15 cellular contexts compared by ENCODE assay signal in the genomic region with DNA sequence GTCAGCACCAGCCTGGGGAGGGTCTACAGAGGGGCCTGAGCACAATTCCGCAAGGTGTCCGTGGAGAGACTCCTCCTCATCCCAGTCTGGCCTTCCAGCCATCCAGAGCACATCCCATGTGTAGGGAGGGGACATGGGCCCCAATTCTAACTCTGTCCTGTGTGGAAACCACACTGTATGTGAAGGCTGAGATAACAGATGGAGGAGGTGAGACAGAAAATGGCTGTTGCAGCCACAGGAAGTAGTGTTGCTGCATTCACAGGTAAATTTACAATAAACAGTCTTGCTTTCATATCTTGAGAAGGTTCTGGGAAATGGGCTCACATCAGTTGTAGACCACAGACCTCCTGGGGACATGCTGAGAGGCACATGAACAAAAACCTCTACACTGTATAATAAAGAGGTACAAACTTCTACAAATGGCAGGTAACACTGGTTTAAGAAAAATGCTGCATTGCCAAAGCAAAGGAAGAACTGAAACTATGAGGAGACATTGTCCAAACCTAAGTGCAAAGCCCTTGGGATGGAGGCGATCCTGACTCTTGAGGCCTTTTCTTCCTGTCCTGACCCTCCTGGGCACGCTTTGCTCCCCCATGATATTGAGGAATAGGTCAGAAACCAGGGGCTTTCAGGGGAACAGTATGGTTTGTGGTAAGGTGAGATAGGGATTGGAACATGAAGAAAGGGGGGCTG. TPM values are rescaled to one million over a fixed set of nuclear protein-coding genes. Genes with fewer than 3 reads are reported as not detected.
DNase-seq lines count a peak whose midpoint lies in the region; ATAC-seq and TF ChIP-seq lines count a peak whose summit lies in the region.
"Had no signal": no experiment of that assay in that cellular context is flagged by ENCODE, and none has a peak within 500 bp of the region (broad histone marks: within the 10 kb centered on the region; RNA-seq: fewer than 3 reads in every experiment).

No MANE protein-coding gene starts in this region.

- WGBS in esophagus muscularis mucosa: 81% methylated on average over 4 of the region's 4 CpGs
- WGBS in endodermal cell (ENCODE audit: insufficient coverage in 1 of 2, insufficient read length in 1 of 2), 2 experiments: 86 to 100% methylated on average over 1 to 4 of the region's 4 CpGs

- no peak overlapping the region for H3K27ac ChIP-seq in esophagus muscularis mucosa (replicated peaks in 1 of 4)
- H3K27ac ChIP-seq in endodermal cell (ENCODE audit: low read depth, low read length): no peak overlapping the region
- H3K27ac ChIP-seq: A549, SJCRH30 had no signal

- H3K36me3 ChIP-seq in esophagus muscularis mucosa (no peaks in the 10 kb centered on the region), endodermal cell (ENCODE audit: control insufficient read depth, insufficient read depth, low read length) (no peaks in the 10 kb centered on the region)
- H3K36me3 ChIP-seq: left lung, SJCRH30 had no signal

- peaks cover 75% of the 10 kb centered on the region for H3K36me3 Mint-ChIP-seq in activated CD4-positive, alpha-beta T cell treated with anti-CD3 and anti-CD28 coated beads, Interleukin-2, amount 10 ng/mL, durations not matched to agents 7 days and 5 days (ENCODE audit: low read depth)
- H3K36me3 Mint-ChIP-seq in activated CD8-positive, alpha-beta T cell treated with anti-CD3 and anti-CD28 coated beads for 36 hours (ENCODE audit: low read depth): peaks cover 32% of the 10 kb centered on the region
- peaks cover 14% of the 10 kb centered on the region for H3K36me3 Mint-ChIP-seq in natural killer cell treated with Interleukin-12 subunit alpha and Interleukin-12 subunit beta and Interleukin-15 and Interleukin-18, amount 100 ng/mL, for 72 hours
- no peaks in the 10 kb centered on the region for H3K36me3 Mint-ChIP-seq in endodermal cell (ENCODE audit: low read depth)
- H3K36me3 Mint-ChIP-seq: WTC11 had no signal

- H3K4me3 ChIP-seq in esophagus muscularis mucosa (no peak overlapping the region), endodermal cell (ENCODE audit: low read length) (no peak overlapping the region)
- H3K4me3 ChIP-seq: A549, left lung, SJCRH30 had no signal

- H3K27me3 Mint-ChIP-seq in activated CD4-positive, alpha-beta T cell treated with anti-CD3 and anti-CD28 coated beads, Interleukin-2, amount 10 ng/mL, durations not matched to agents 7 days and 5 days: no peaks in the 10 kb centered on the region
- no peaks in the 10 kb centered on the region for H3K27me3 Mint-ChIP-seq in activated CD8-positive, alpha-beta T cell treated with anti-CD3 and anti-CD28 coated beads for 36 hours
- H3K27me3 Mint-ChIP-seq in natural killer cell treated with Interleukin-12 subunit alpha and Interleukin-12 subunit beta and Interleukin-15 and Interleukin-18, amount 100 ng/mL, for 72 hours: no peaks in the 10 kb centered on the region
- H3K27me3 Mint-ChIP-seq in endodermal cell (ENCODE audit: insufficient read depth): peaks cover 8% of the 10 kb centered on the region

- no peak for TF ChIP-seq POLR2A in esophagus muscularis mucosa (IDR thresholded peaks at IDR 0.05; ENCODE audit: low read depth)

- CTCF ChIA-PET in activated CD4-positive, alpha-beta T cell treated with anti-CD3 and anti-CD28 coated beads, Interleukin-2, amount 10 ng/mL, durations not matched to agents 7 days and 5 days (lab: Charles Lee): interaction anchor here (0.7 kb wide), 1 partner anchor 71 kb away, joined by 4 read pairs; no protein-coding TSS in a partner anchor
- CTCF ChIA-PET in activated CD8-positive, alpha-beta T cell treated with anti-CD3 and anti-CD28 coated beads for 36 hours (lab: Charles Lee): no interaction called here

- no peaks in the 10 kb centered on the region for H3K27me3 ChIP-seq in esophagus muscularis mucosa
- no peaks in the 10 kb centered on the region for H3K27me3 ChIP-seq in endodermal cell (ENCODE audit: control insufficient read depth, insufficient read depth, low read length, poor library complexity, severe bottlenecking)
- H3K27me3 ChIP-seq: left lung, SJCRH30 had no signal

- ATAC-seq in GM21723 (IDR thresholded peaks at IDR 0.05; ENCODE audit: unreplicated experiment): peak; percentile 37
- ATAC-seq in activated CD8-positive, alpha-beta T cell treated with anti-CD3 and anti-CD28 coated beads for 36 hours: peak; percentile 10
- ATAC-seq in natural killer cell treated with Interleukin-12 subunit alpha and Interleukin-12 subunit beta and Interleukin-15 and Interleukin-18, amount 100 ng/mL, for 72 hours: peak; percentile 44 to 62
- ATAC-seq: A549, left lung, WTC11 had no signal

- peaks cover 28% of the 10 kb centered on the region for H3K9me3 Mint-ChIP-seq in activated CD4-positive, alpha-beta T cell treated with anti-CD3 and anti-CD28 coated beads, Interleukin-2, amount 10 ng/mL, durations not matched to agents 7 days and 5 days
- peaks cover 14% of the 10 kb centered on the region for H3K9me3 Mint-ChIP-seq in activated CD8-positive, alpha-beta T cell treated with anti-CD3 and anti-CD28 coated beads for 36 hours
- peaks cover under 1% of the 10 kb centered on the region for H3K9me3 Mint-ChIP-seq in natural killer cell treated with Interleukin-12 subunit alpha and Interleukin-12 subunit beta and Interleukin-15 and Interleukin-18, amount 100 ng/mL, for 72 hours
- H3K9me3 Mint-ChIP-seq in endodermal cell: no peaks in the 10 kb centered on the region

- H3K27ac Mint-ChIP-seq in activated CD4-positive, alpha-beta T cell treated with anti-CD3 and anti-CD28 coated beads, Interleukin-2, amount 10 ng/mL, durations not matched to agents 7 days and 5 days: peak overlapping the region; percentile 97
- peak overlapping the region; percentile 97 for H3K27ac Mint-ChIP-seq in activated CD8-positive, alpha-beta T cell treated with anti-CD3 and anti-CD28 coated beads for 36 hours
- peak overlapping the region; percentile 97 to 100 for H3K27ac Mint-ChIP-seq in natural killer cell treated with Interleukin-12 subunit alpha and Interleukin-12 subunit beta and Interleukin-15 and Interleukin-18, amount 100 ng/mL, for 72 hours
- H3K27ac Mint-ChIP-seq in endodermal cell: no peak overlapping the region
- H3K27ac Mint-ChIP-seq: WTC11 had no signal

- H3K4me1 Mint-ChIP-seq in activated CD4-positive, alpha-beta T cell treated with anti-CD3 and anti-CD28 coated beads, Interleukin-2, amount 10 ng/mL, durations not matched to agents 7 days and 5 days: peaks cover 85% of the 10 kb centered on the region
- peaks cover 75% of the 10 kb centered on the region for H3K4me1 Mint-ChIP-seq in activated CD8-positive, alpha-beta T cell treated with anti-CD3 and anti-CD28 coated beads for 36 hours (ENCODE audit: low read depth)
- H3K4me1 Mint-ChIP-seq in natural killer cell treated with Interleukin-12 subunit alpha and Interleukin-12 subunit beta and Interleukin-15 and Interleukin-18, amount 100 ng/mL, for 72 hours (ENCODE audit: low read depth in 2 of 2): peaks cover 70 to 82% of the 10 kb centered on the region in 2 donors
- H3K4me1 Mint-ChIP-seq in endodermal cell: no peaks in the 10 kb centered on the region
- H3K4me1 Mint-ChIP-seq: WTC11 had no signal

- H3K9me3 ChIP-seq in esophagus muscularis mucosa (peaks cover 0 to 6% (median 2%) of the 10 kb centered on the region in 4 donors), endodermal cell (ENCODE audit: control insufficient read depth, low read length) (no peaks in the 10 kb centered on the region)
- H3K9me3 ChIP-seq: A549, SJCRH30 had no signal

- no peak overlapping the region for H3K9ac ChIP-seq in endodermal cell (ENCODE audit: extremely low read depth, low read length, poor library complexity, severe bottlenecking)

- H3K4me1 ChIP-seq in esophagus muscularis mucosa (no peaks in the 10 kb centered on the region), endodermal cell (ENCODE audit: control insufficient read depth, insufficient read depth, low read length) (no peaks in the 10 kb centered on the region)
- H3K4me1 ChIP-seq: A549, SJCRH30 had no signal

- peak overlapping the region; percentile 21 for H3K4me3 Mint-ChIP-seq in activated CD4-positive, alpha-beta T cell treated with anti-CD3 and anti-CD28 coated beads, Interleukin-2, amount 10 ng/mL, durations not matched to agents 7 days and 5 days
- H3K4me3 Mint-ChIP-seq in activated CD8-positive, alpha-beta T cell treated with anti-CD3 and anti-CD28 coated beads for 36 hours: peak overlapping the region; percentile 9
- H3K4me3 Mint-ChIP-seq in natural killer cell treated with Interleukin-12 subunit alpha and Interleukin-12 subunit beta and Interleukin-15 and Interleukin-18, amount 100 ng/mL, for 72 hours: peak overlapping the region; percentile 81
- no peak overlapping the region for H3K4me3 Mint-ChIP-seq in endodermal cell
- H3K4me3 Mint-ChIP-seq: WTC11 had no signal

- POLR2A ChIA-PET in activated CD4-positive, alpha-beta T cell treated with anti-CD3 and anti-CD28 coated beads, Interleukin-2, amount 10 ng/mL, durations not matched to agents 7 days and 5 days (lab: Charles Lee): no interaction called here
- POLR2A ChIA-PET in activated CD8-positive, alpha-beta T cell treated with anti-CD3 and anti-CD28 coated beads for 36 hours (lab: Charles Lee): interaction anchor here (1.0 to 1.2 kb wide), 2 partner anchors 22 to 31 kb away, joined by 5 read pairs; a partner anchor contains a TSS

- intact Hi-C loops in activated CD8-positive, alpha-beta T cell treated with anti-CD3 and anti-CD28 coated beads for 36 hours (cut with micrococcal nuclease): no loop called here
- intact Hi-C loops in esophagus muscularis mucosa (cut with DNase I): no loop called here

- TF ChIP-seq CTCF in activated CD8-positive, alpha-beta T cell treated with anti-CD3 and anti-CD28 coated beads for 36 hours (IDR thresholded peaks at IDR 0.05): no peak
- TF ChIP-seq CTCF in esophagus muscularis mucosa (IDR thresholded peaks at IDR 0.05): no peak
- TF ChIP-seq CTCF in endodermal cell (conservative IDR thresholded peaks at IDR 0.05): no peak

- TF ChIP-seq EP300 in esophagus muscularis mucosa (IDR thresholded peaks at IDR 0.05): no peak

- DNase-seq in activated CD4-positive, alpha-beta T cell treated with anti-CD3 and anti-CD28 coated beads, Interleukin-2, amount 10 ng/mL, durations not matched to agents 7 days and 5 days: peak; percentile 74
- DNase-seq in activated CD4-positive, alpha-beta T cell treated with anti-CD3 and anti-CD28 coated beads for 48 hours: no peak
- peak; percentile 65 for DNase-seq in activated CD8-positive, alpha-beta T cell treated with anti-CD3 and anti-CD28 coated beads for 36 hours
- DNase-seq in natural killer cell treated with Interleukin-12 subunit alpha and Interleukin-12 subunit beta and Interleukin-15 and Interleukin-18, amount 100 ng/mL, for 72 hours (ENCODE audit: low spot score): no peak
- DNase-seq in NCI-H2029 treated with DMSO at 0.1 percent for 48 hours (lab: John Stamatoyannopoulos, UW): no peak
- DNase-seq in esophagus muscularis mucosa (ENCODE audit: extremely low spot score): no peak
- DNase-seq in endodermal cell: no peak
- DNase-seq: amniotic stem cell, left lung, SJCRH30 had no signal

RNA-seq across cellular contexts. Expression of a gene that starts 21.6 kb away (rescaled TPM):
- total RNA-seq in activated CD4-positive, alpha-beta T cell treated with anti-CD3 and anti-CD28 coated beads, Interleukin-2, amount 10 ng/mL, durations not matched to agents 7 days and 5 days: 100 to 1,000 TPM in 1 of 2 experiments, 10 to 100 TPM in 1; 97.7 to 102 TPM
- 10 to 100 TPM; 42.2 to 42.7 TPM for total RNA-seq in activated CD8-positive, alpha-beta T cell treated with anti-CD3 and anti-CD28 coated beads for 36 hours
- 10 to 100 TPM; 26.1 to 39.2 TPM for total RNA-seq in natural killer cell treated with Interleukin-12 subunit alpha and Interleukin-12 subunit beta and Interleukin-15 and Interleukin-18, amount 100 ng/mL, for 72 hours
- total RNA-seq in esophagus muscularis mucosa: 1 to 10 TPM; 5.4 to 9.7 (median 6.5) TPM
- not detected for total RNA-seq in endodermal cell
- polyA plus RNA-seq in endodermal cell (2013, experiment 1 of 2): not detected
- polyA plus RNA-seq in endodermal cell (2013, experiment 2 of 2): not detected
- total RNA-seq: SJCRH30 had no signal

RNA-seq across cellular contexts. Expression of a gene that starts 31.8 kb away (rescaled TPM):
- 100 to 1,000 TPM; 105 to 109 TPM for total RNA-seq in activated CD4-positive, alpha-beta T cell treated with anti-CD3 and anti-CD28 coated beads, Interleukin-2, amount 10 ng/mL, durations not matched to agents 7 days and 5 days
- total RNA-seq in activated CD8-positive, alpha-beta T cell treated with anti-CD3 and anti-CD28 coated beads for 36 hours: 10 to 100 TPM; 21.2 to 21.5 TPM
- total RNA-seq in natural killer cell treated with Interleukin-12 subunit alpha and Interleukin-12 subunit beta and Interleukin-15 and Interleukin-18, amount 100 ng/mL, for 72 hours: 10 to 100 TPM; 55.8 to 88.4 TPM
- 10 to 100 TPM; 25.7 to 45.9 (median 37.2) TPM for total RNA-seq in esophagus muscularis mucosa
- total RNA-seq in endodermal cell: not detected
- not detected for polyA plus RNA-seq in endodermal cell (2013, experiment 1 of 2)
- not detected for polyA plus RNA-seq in endodermal cell (2013, experiment 2 of 2)
- total RNA-seq: NCI-H460, SJCRH30 had no signal
- polyA plus RNA-seq: A549 had no signal

RNA-seq across cellular contexts. Expression of a gene that starts 52.5 kb away (rescaled TPM):
- total RNA-seq in activated CD4-positive, alpha-beta T cell treated with anti-CD3 and anti-CD28 coated beads, Interleukin-2, amount 10 ng/mL, durations not matched to agents 7 days and 5 days: 10 to 100 TPM; 18.1 to 19.6 TPM
- total RNA-seq in activated CD8-positive, alpha-beta T cell treated with anti-CD3 and anti-CD28 coated beads for 36 hours: 1 to 10 TPM; 8.7 to 9.3 TPM
- total RNA-seq in natural killer cell treated with Interleukin-12 subunit alpha and Interleukin-12 subunit beta and Interleukin-15 and Interleukin-18, amount 100 ng/mL, for 72 hours: 1 to 10 TPM; 6.6 to 8.8 TPM
- total RNA-seq in esophagus muscularis mucosa (10 to 100 TPM in 2 of 4 donors, 1 to 10 TPM in 2; 6.6 to 13.0 (median 8.5) TPM), endodermal cell (not detected)
- not detected for polyA plus RNA-seq in endodermal cell (2013, experiment 1 of 2)
- not detected for polyA plus RNA-seq in endodermal cell (2013, experiment 2 of 2)
- total RNA-seq: NCI-H460, osteoblast, SJCRH30, WTC11 had no signal
- polyA plus RNA-seq: A549 had no signal

Comparison
In these comparisons a context has a peak if more than half of its experiments do, and no peak if none do; other contexts are left out.
1. DNase-seq: peak in activated CD4-positive, alpha-beta T cell treated with anti-CD3 and anti-CD28 coated beads, Interleukin-2, amount 10 ng/mL, durations not matched to agents 7 days and 5 days (single experiment) and activated CD8-positive, alpha-beta T cell treated with anti-CD3 and anti-CD28 coated beads for 36 hours (single experiment); none in activated CD4-positive, alpha-beta T cell treated with anti-CD3 and anti-CD28 coated beads for 48 hours (single experiment), natural killer cell treated with Interleukin-12 subunit alpha and Interleukin-12 subunit beta and Interleukin-15 and Interleukin-18, amount 100 ng/mL, for 72 hours (single experiment), NCI-H2029 treated with DMSO at 0.1 percent for 48 hours (single experiment), esophagus muscularis mucosa (single experiment) and endodermal cell (single experiment).
2. RNA of a gene that starts 21.6 kb away (total RNA-seq): 97.7 to 102 TPM in activated CD4-positive, alpha-beta T cell treated with anti-CD3 and anti-CD28 coated beads, Interleukin-2, amount 10 ng/mL, durations not matched to agents 7 days and 5 days, 42.2 to 42.7 TPM in activated CD8-positive, alpha-beta T cell treated with anti-CD3 and anti-CD28 coated beads for 36 hours, 26.1 to 39.2 TPM in natural killer cell treated with Interleukin-12 subunit alpha and Interleukin-12 subunit beta and Interleukin-15 and Interleukin-18, amount 100 ng/mL, for 72 hours and 5.4 to 9.7 TPM in esophagus muscularis mucosa; not detected in endodermal cell; every median in the first group is over 4 times any median in the second.
3. RNA of a gene that starts 31.8 kb away (total RNA-seq): 105 to 109 TPM in activated CD4-positive, alpha-beta T cell treated with anti-CD3 and anti-CD28 coated beads, Interleukin-2, amount 10 ng/mL, durations not matched to agents 7 days and 5 days, 55.8 to 88.4 TPM in natural killer cell treated with Interleukin-12 subunit alpha and Interleukin-12 subunit beta and Interleukin-15 and Interleukin-18, amount 100 ng/mL, for 72 hours, 25.7 to 45.9 TPM in esophagus muscularis mucosa and 21.2 to 21.5 TPM in activated CD8-positive, alpha-beta T cell treated with anti-CD3 and anti-CD28 coated beads for 36 hours; not detected in endodermal cell; every median in the first group is over 10 times any median in the second.
4. RNA of a gene that starts 52.5 kb away (total RNA-seq): 18.1 to 19.6 TPM in activated CD4-positive, alpha-beta T cell treated with anti-CD3 and anti-CD28 coated beads, Interleukin-2, amount 10 ng/mL, durations not matched to agents 7 days and 5 days, 6.6 to 13.0 TPM in esophagus muscularis mucosa, 8.7 to 9.3 TPM in activated CD8-positive, alpha-beta T cell treated with anti-CD3 and anti-CD28 coated beads for 36 hours and 6.6 to 8.8 TPM in natural killer cell treated with Interleukin-12 subunit alpha and Interleukin-12 subunit beta and Interleukin-15 and Interleukin-18, amount 100 ng/mL, for 72 hours; not detected in endodermal cell; every median in the first group is over 4 times any median in the second.
5. Peak in every context shown above with its lines, with median percentiles within 50 percentile points of each other: ATAC-seq.